Comparison of ENCODE assay signal across 12 cellular contexts in the genomic region with DNA sequence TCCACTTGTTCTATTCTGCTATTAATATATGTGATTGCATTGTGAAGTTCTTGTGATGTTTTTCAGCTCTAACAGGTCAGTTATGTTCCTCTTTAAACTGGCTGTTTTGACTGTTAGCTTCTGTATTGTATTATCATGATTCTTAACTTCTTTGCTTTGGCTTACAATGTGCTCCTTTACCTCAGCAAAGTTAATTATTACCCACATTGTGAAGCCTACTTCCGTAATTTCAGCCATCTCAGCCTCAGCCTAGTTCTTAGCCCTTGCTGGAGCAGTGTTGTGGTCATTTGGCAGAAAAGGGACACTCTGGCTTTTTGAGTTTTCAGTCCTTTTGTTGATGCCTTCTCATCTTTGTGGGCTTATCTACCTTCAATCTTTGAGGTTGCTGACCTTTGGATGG.
DNase-seq lines count a peak whose midpoint lies in the region; ATAC-seq and TF ChIP-seq lines count a peak whose summit lies in the region.
"Had no signal": no experiment of that assay in that cellular context is flagged by ENCODE, and none has a peak within 500 bp of the region (broad histone marks: within the 10 kb centered on the region; RNA-seq: fewer than 3 reads in every experiment).

No MANE protein-coding gene starts in this region.

- no TSS peak for BruUV-seq in Calu3 (replicated peaks; lab: Mats Ljungman, UMichigan)

- intact Hi-C loops in Calu3 (cut with micrococcal nuclease; ENCODE audit: unreplicated experiment) = no loop called here

- CTCF ChIA-PET in Calu3 (lab: Charles Lee) = interaction anchor here (0.5 kb wide), 1 partner anchor 196 kb away, joined by 4 read pairs; no protein-coding TSS in a partner anchor

- H3K4me1 Mint-ChIP-seq in Calu3 (ENCODE audit: low read depth, unreplicated experiment) = peaks cover 9% of the 10 kb centered on the region
- H3K4me1 Mint-ChIP-seq: activated CD4-positive, alpha-beta memory T cell treated with anti-CD3 and anti-CD28 coated beads, Interleukin-2, amount 10 ng/mL, durations not matched to agents 7 days and 5 days; naive B cell had no signal

- ATAC-seq in GM19324 (IDR thresholded peaks at IDR 0.05; ENCODE audit: low FRiP score, unreplicated experiment) (peak; percentile 97), HG02642 (IDR thresholded peaks at IDR 0.05; ENCODE audit: poor library complexity, unreplicated experiment) (peak; percentile 67), HG03432 (IDR thresholded peaks at IDR 0.05; ENCODE audit: unreplicated experiment) (peak; percentile 74), GM18868 (IDR thresholded peaks at IDR 0.05; ENCODE audit: unreplicated experiment) (no peak)

- no peak overlapping the region for H3K4me3 Mint-ChIP-seq in Calu3 (ENCODE audit: low read depth, unreplicated experiment)
- H3K4me3 Mint-ChIP-seq: activated CD4-positive, alpha-beta memory T cell treated with anti-CD3 and anti-CD28 coated beads, Interleukin-2, amount 10 ng/mL, durations not matched to agents 7 days and 5 days; naive B cell had no signal

- no peak for TF ChIP-seq CTCF in Calu3 (IDR thresholded peaks at IDR 0.05; ENCODE audit: unreplicated experiment)

- no peaks in the 10 kb centered on the region for H3K27me3 Mint-ChIP-seq in Calu3 (ENCODE audit: unreplicated experiment)
- H3K27me3 Mint-ChIP-seq: activated CD4-positive, alpha-beta memory T cell treated with anti-CD3 and anti-CD28 coated beads, Interleukin-2, amount 10 ng/mL, durations not matched to agents 7 days and 5 days had no signal

- peaks cover 17% of the 10 kb centered on the region for H3K9me3 Mint-ChIP-seq in Calu3 (ENCODE audit: low read depth, unreplicated experiment)

- H3K27ac Mint-ChIP-seq in Calu3 (ENCODE audit: unreplicated experiment) = peak overlapping the region; percentile 20
- H3K27ac Mint-ChIP-seq: activated CD4-positive, alpha-beta memory T cell treated with anti-CD3 and anti-CD28 coated beads, Interleukin-2, amount 10 ng/mL, durations not matched to agents 7 days and 5 days had no signal

- DNase-seq in Calu3 = peak; percentile 21
- no peak for DNase-seq in NCI-H2081 (lab: John Stamatoyannopoulos, UW)
- no peak for DNase-seq in MV-4-11 (lab: John Stamatoyannopoulos, UW)
- no peak for DNase-seq in NCI-H510A treated with DMSO at 0.1 percent for 48 hours (lab: John Stamatoyannopoulos, UW)
- DNase-seq: activated CD4-positive, alpha-beta memory T cell treated with anti-CD3 and anti-CD28 coated beads, Interleukin-2, amount 10 ng/mL, durations not matched to agents 7 days and 5 days; activated T-cell treated with anti-CD3 and anti-CD28 coated beads, Interleukin-2, amount 50 U/mL, for 48 hours; naive B cell; NCI-H1105 treated with DMSO at 0.1 percent for 48 hours had no signal

- no peaks in the 10 kb centered on the region for H3K36me3 Mint-ChIP-seq in Calu3 (ENCODE audit: insufficient read depth, unreplicated experiment)
